Comparison of ENCODE assay signal across 26 cellular contexts in genomic region chr12:111964935-111965334, GRCh38.
"Had no signal": no experiment of that assay in that cellular context is flagged by ENCODE, and none has a peak within 500 bp of the region (broad histone marks: within the 10 kb centered on the region; RNA-seq: fewer than 3 reads in every experiment).

No MANE protein-coding gene starts in this region.

- H3K79me2 ChIP-seq: hepatocyte had no signal

- H3K27ac ChIP-seq: adrenal gland, ascending aorta, brain microvascular endothelial cell, esophagus muscularis mucosa, hepatocyte, parathyroid adenoma, thoracic aorta had no signal

- H3K4me1 Mint-ChIP-seq: activated B cell treated with CpG ODN at 0.5 μM for 24 hours, nephron progenitor cell had no signal

- ATAC-seq: activated CD4-positive, alpha-beta T cell treated with anti-CD3 and anti-CD28 coated beads for 36 hours; effector memory CD8-positive, alpha-beta T cell; left lobe of liver; right cardiac atrium had no signal

- H3K4me1 ChIP-seq: adrenal gland, ascending aorta, esophagus muscularis mucosa, parathyroid adenoma had no signal

- DNase-seq: activated B cell treated with CpG ODN at 0.5 μM for 24 hours; activated CD4-positive, alpha-beta T cell treated with anti-CD3 and anti-CD28 coated beads for 36 hours; activated CD4-positive, alpha-beta T cell treated with anti-CD3 and anti-CD28 coated beads, Interleukin-2, amount 50 U/mL, for 4 hours; activated CD8-positive, alpha-beta memory T cell treated with anti-CD3 and anti-CD28 coated beads for 24 hours; activated CD8-positive, alpha-beta memory T cell treated with anti-CD3 and anti-CD28 coated beads, Interleukin-2, amount 50 U/mL, for 4 hours; activated naive CD4-positive, alpha-beta T cell; activated T-cell treated with anti-CD3 and anti-CD28 coated beads, Interleukin-2, amount 50 U/mL, for 24 hours; adrenal gland; brain microvascular endothelial cell; caudate nucleus; effector memory CD8-positive, alpha-beta T cell; glutamatergic neuron; immature natural killer cell; mammary epithelial cell; nephron progenitor cell; right cardiac atrium; stimulated activated CD4-positive, alpha-beta T cell treated with anti-CD3 and anti-CD28 coated beads, Interleukin-4, amount 100 ng/mL, for 24 hours; stimulated activated naive CD4-positive, alpha-beta T cell treated with Interleukin-2 at 50 U/mL for 16 hours had no signal

- H3K27me3 ChIP-seq: adrenal gland, ascending aorta, brain microvascular endothelial cell, esophagus muscularis mucosa, hepatocyte had no signal

- H3K4me3 ChIP-seq: adrenal gland, ascending aorta, esophagus muscularis mucosa, hepatocyte, thoracic aorta had no signal

- H3K9me3 ChIP-seq: adrenal gland, thoracic aorta had no signal

- H3K27ac Mint-ChIP-seq: activated B cell treated with CpG ODN at 0.5 μM for 24 hours; activated CD4-positive, alpha-beta T cell treated with anti-CD3 and anti-CD28 coated beads for 36 hours; activated naive CD8-positive, alpha-beta T cell; activated T-cell treated with anti-CD3 and anti-CD28 coated beads, Interleukin-2, amount 50 U/mL, for 24 hours; activated T-helper 2 cell treated with anti-CD3 and anti-CD28 coated beads, Interferon-gamma antibody, Interleukin-2, Interleukin-4, amounts not matched to agents 10 μg/mL and 5 μg/mL and 100 μg/mL, durations not matched to agents 14 hours and 24 hours and 36 hours; nephron progenitor cell had no signal

- H3K4me3 Mint-ChIP-seq: activated B cell treated with CpG ODN at 0.5 μM for 24 hours; activated CD4-positive, alpha-beta T cell treated with anti-CD3 and anti-CD28 coated beads for 36 hours; activated naive CD8-positive, alpha-beta T cell; activated T-cell treated with anti-CD3 and anti-CD28 coated beads, Interleukin-2, amount 50 U/mL, for 24 hours; effector memory CD8-positive, alpha-beta T cell; immature natural killer cell; nephron progenitor cell had no signal

- H3K27me3 Mint-ChIP-seq: activated B cell treated with CpG ODN at 0.5 μM for 24 hours; activated CD4-positive, alpha-beta T cell treated with anti-CD3 and anti-CD28 coated beads for 36 hours; activated naive CD8-positive, alpha-beta T cell; activated T-cell treated with anti-CD3 and anti-CD28 coated beads, Interleukin-2, amount 50 U/mL, for 24 hours; effector memory CD8-positive, alpha-beta T cell had no signal

- H3K4me2 ChIP-seq: hepatocyte had no signal

- H3K36me3 ChIP-seq: adrenal gland, ascending aorta, brain microvascular endothelial cell, thoracic aorta had no signal

- H3K9ac ChIP-seq: parathyroid adenoma had no signal
